1 cellular context compared by ENCODE assay signal in genomic region chr5:120517607-120518252, GRCh38.
TF ChIP-seq lines count a peak whose summit lies in the region.

No MANE protein-coding gene starts in this region.

TF ChIP-seq in K562, 482 proteins besides CTCF, POLR2A, EP300 and RAD21 (continued from another document):
- TF ChIP-seq, protein P1, sequence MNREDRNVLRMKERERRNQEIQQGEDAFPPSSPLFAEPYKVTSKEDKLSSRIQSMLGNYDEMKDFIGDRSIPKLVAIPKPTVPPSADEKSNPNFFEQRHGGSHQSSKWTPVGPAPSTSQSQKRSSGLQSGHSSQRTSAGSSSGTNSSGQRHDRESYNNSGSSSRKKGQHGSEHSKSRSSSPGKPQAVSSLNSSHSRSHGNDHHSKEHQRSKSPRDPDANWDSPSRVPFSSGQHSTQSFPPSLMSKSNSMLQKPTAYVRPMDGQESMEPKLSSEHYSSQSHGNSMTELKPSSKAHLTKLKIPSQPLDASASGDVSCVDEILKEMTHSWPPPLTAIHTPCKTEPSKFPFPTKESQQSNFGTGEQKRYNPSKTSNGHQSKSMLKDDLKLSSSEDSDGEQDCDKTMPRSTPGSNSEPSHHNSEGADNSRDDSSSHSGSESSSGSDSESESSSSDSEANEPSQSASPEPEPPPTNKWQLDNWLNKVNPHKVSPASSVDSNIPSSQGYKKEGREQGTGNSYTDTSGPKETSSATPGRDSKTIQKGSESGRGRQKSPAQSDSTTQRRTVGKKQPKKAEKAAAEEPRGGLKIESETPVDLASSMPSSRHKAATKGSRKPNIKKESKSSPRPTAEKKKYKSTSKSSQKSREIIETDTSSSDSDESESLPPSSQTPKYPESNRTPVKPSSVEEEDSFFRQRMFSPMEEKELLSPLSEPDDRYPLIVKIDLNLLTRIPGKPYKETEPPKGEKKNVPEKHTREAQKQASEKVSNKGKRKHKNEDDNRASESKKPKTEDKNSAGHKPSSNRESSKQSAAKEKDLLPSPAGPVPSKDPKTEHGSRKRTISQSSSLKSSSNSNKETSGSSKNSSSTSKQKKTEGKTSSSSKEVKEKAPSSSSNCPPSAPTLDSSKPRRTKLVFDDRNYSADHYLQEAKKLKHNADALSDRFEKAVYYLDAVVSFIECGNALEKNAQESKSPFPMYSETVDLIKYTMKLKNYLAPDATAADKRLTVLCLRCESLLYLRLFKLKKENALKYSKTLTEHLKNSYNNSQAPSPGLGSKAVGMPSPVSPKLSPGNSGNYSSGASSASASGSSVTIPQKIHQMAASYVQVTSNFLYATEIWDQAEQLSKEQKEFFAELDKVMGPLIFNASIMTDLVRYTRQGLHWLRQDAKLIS (CRISPR knock-in tag; IDR thresholded peaks at IDR 0.05) = no peak
- TF ChIP-seq NR2F6 (CRISPR knock-in tag; IDR thresholded peaks at IDR 0.05) (no peak), ZNF134 (CRISPR knock-in tag; conservative IDR thresholded peaks at IDR 0.05) (no peak), TSC22D4 (tag; IDR thresholded peaks at IDR 0.05) (no peak), TRIM25 (IDR thresholded peaks at IDR 0.05; ENCODE audit: borderline replicate concordance) (no peak), CLOCK (CRISPR knock-in tag; IDR thresholded peaks at IDR 0.05; ENCODE audit: borderline replicate concordance) (no peak), ZFX (CRISPR knock-in tag; IDR thresholded peaks at IDR 0.05) (no peak), JUND (IDR thresholded peaks at IDR 0.05; ENCODE audit: borderline replicate concordance, low read depth, low read length) (0 out of 2 replicates have a peak, but pooled peaks have one; percentile 11), JUND (tag; IDR thresholded peaks at IDR 0.05; ENCODE audit: borderline replicate concordance, low read depth, low read length) (no peak), NFXL1 (CRISPR knock-in tag; IDR thresholded peaks at IDR 0.05) (no peak), CBFB (CRISPR knock-in tag; IDR thresholded peaks at IDR 0.05) (no peak), HNRNPH1 (optimal IDR thresholded peaks at IDR 0.05; ENCODE audit: low read depth, low read length) (no peak), ZNF589 (CRISPR knock-in tag; IDR thresholded peaks at IDR 0.05; ENCODE audit: low read depth) (no peak), PBX2 (CRISPR knock-in tag; IDR thresholded peaks at IDR 0.05; ENCODE audit: low read depth) (no peak), PBX2 (tag; conservative IDR thresholded peaks at IDR 0.05; ENCODE audit: low read depth) (peak; percentile 46), MCM3 (IDR thresholded peaks at IDR 0.05) (no peak), IRF1 (CRISPR knock-in tag; IDR thresholded peaks at IDR 0.05; ENCODE audit: borderline replicate concordance) (no peak), MCM2 (IDR thresholded peaks at IDR 0.05; ENCODE audit: low read depth) (no peak), NR2C2 (CRISPR knock-in tag; IDR thresholded peaks at IDR 0.05) (no peak), NR2C2 (tag; IDR thresholded peaks at IDR 0.05) (peak; percentile 62), EGR1 (conservative IDR thresholded peaks at IDR 0.05) (no peak)
- TF ChIP-seq, protein P2, sequence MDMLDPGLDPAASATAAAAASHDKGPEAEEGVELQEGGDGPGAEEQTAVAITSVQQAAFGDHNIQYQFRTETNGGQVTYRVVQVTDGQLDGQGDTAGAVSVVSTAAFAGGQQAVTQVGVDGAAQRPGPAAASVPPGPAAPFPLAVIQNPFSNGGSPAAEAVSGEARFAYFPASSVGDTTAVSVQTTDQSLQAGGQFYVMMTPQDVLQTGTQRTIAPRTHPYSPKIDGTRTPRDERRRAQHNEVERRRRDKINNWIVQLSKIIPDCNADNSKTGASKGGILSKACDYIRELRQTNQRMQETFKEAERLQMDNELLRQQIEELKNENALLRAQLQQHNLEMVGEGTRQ (CRISPR knock-in tag; IDR thresholded peaks at IDR 0.05) = peak; percentile 7; the same call in 1 of the 2 replicates
- TF ChIP-seq, protein P3, sequence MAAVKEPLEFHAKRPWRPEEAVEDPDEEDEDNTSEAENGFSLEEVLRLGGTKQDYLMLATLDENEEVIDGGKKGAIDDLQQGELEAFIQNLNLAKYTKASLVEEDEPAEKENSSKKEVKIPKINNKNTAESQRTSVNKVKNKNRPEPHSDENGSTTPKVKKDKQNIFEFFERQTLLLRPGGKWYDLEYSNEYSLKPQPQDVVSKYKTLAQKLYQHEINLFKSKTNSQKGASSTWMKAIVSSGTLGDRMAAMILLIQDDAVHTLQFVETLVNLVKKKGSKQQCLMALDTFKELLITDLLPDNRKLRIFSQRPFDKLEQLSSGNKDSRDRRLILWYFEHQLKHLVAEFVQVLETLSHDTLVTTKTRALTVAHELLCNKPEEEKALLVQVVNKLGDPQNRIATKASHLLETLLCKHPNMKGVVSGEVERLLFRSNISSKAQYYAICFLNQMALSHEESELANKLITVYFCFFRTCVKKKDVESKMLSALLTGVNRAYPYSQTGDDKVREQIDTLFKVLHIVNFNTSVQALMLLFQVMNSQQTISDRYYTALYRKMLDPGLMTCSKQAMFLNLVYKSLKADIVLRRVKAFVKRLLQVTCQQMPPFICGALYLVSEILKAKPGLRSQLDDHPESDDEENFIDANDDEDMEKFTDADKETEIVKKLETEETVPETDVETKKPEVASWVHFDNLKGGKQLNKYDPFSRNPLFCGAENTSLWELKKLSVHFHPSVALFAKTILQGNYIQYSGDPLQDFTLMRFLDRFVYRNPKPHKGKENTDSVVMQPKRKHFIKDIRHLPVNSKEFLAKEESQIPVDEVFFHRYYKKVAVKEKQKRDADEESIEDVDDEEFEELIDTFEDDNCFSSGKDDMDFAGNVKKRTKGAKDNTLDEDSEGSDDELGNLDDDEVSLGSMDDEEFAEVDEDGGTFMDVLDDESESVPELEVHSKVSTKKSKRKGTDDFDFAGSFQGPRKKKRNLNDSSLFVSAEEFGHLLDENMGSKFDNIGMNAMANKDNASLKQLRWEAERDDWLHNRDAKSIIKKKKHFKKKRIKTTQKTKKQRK (IDR thresholded peaks at IDR 0.05; ENCODE audit: borderline replicate concordance, low read depth, low read length) = no peak
TF ChIP-seq in K562: peak in this region for 11.
